In the genomic region with DNA sequence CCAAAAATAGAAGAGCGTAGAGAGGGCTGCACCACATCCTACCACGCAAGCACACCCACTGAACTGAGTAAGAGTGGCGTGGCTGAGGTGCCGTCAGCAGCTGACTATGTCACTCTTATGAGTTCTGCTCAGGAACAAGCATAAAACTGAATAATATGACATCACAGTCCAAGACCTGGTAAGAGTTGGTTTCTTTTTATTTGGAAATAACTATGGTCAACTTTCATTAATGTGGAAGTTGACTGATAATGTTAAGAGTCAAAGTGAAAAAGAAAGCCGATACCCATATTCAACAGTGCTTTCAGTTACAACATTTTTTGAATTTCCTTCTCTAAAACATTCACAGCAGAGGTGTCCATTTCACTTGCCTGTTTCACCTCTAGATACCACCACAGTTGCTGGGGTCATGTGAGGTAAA, we compare ENCODE assay signal across 12 cellular contexts. TPM values are rescaled to one million over a fixed set of nuclear protein-coding genes. Genes with fewer than 3 reads are reported as not detected.
DNase-seq lines count a peak whose midpoint lies in the region; ATAC-seq, FAIRE-seq and TF ChIP-seq lines count a peak whose summit lies in the region.
"Had no signal": no experiment of that assay in that cellular context is flagged by ENCODE, and none has a peak within 500 bp of the region (broad histone marks: within the 10 kb centered on the region; RNA-seq: fewer than 3 reads in every experiment).

No MANE protein-coding gene starts in this region.

- no peak overlapping the region for H3K4me3 Mint-ChIP-seq in mesothelial cell of epicardium

- TF ChIP-seq CTCF in GM12878 (IDR thresholded peaks at IDR 0.05 in 2 of 3, conservative IDR thresholded peaks at IDR 0.05 in 1 of 3; ENCODE audit: control insufficient read depth in 2 of 3, extremely low read depth in 1 of 3, insufficient read depth in 1 of 3, low read depth in 3 of 3, low read length in 3 of 3) (no peak), mesothelial cell of epicardium (IDR thresholded peaks at IDR 0.05; ENCODE audit: unreplicated experiment) (no peak)

- no peak for TF ChIP-seq POLR2A in GM12878 (IDR thresholded peaks at IDR 0.05; ENCODE audit: low read depth, low read length)

- no peak for TF ChIP-seq EP300 in GM12878 (IDR thresholded peaks at IDR 0.05; ENCODE audit: borderline replicate concordance in 1 of 2, control insufficient read depth in 1 of 2, low read depth in 2 of 2, low read length in 2 of 2)

- peak overlapping the region; percentile 57 for H3K27ac ChIP-seq in GM12878 (ENCODE audit: control insufficient read depth, insufficient read depth)
- H3K27ac ChIP-seq: KMS-11, thoracic aorta had no signal

- H4K20me1 ChIP-seq in GM12878 (ENCODE audit: control insufficient read depth, insufficient read depth): no peaks in the 10 kb centered on the region

- 19% methylated on average over 5 of the region's 5 CpGs for WGBS in GM12878 (ENCODE audit: insufficient coverage, insufficient replicate concordance, low lambda C conversion rate, missing lambda C conversion rate)

- H2AFZ ChIP-seq in GM12878 (ENCODE audit: control insufficient read depth, low read depth, low read length): peak overlapping the region; percentile 57; the same call in 1 of the 2 replicates

- in situ Hi-C loops in GM12878 (cut with MboI): no loop called here
- in situ Hi-C loops in KBM-7 (cut with MboI; ENCODE audit: low pct_unique_long_range_greater_than_20kb, low sequenced_read_pairs): no loop called here

- H3K9me3 ChIP-seq in GM12878 (replicated peaks; ENCODE audit: control insufficient read depth, insufficient read depth, low read length): no peaks in the 10 kb centered on the region
- H3K9me3 ChIP-seq: thoracic aorta had no signal

- no peaks in the 10 kb centered on the region for H3K27me3 ChIP-seq in GM12878 (replicated peaks in 1 of 2; ENCODE audit: control insufficient read depth in 2 of 2, insufficient read depth in 2 of 2, low read length in 1 of 2)

- POLR2A ChIA-PET in GM12878 (lab: Charles Lee): interaction anchor here (0.6 kb wide), 1 partner anchor 30 kb away, joined by 3 read pairs; no protein-coding TSS in a partner anchor

- SMC1A ChIA-PET in GM12878 (lab: Charles Lee; ENCODE audit: uncharacterized antibody, unreplicated experiment): interaction anchor here (0.7 to 1.3 kb wide), 6 partner anchors 16 to 105 kb away, joined by 3 to 5 read pairs (median 4); no protein-coding TSS in a partner anchor

- DNase-seq in GM12878 (ENCODE audit: low read depth, low spot score) (peak; percentile 23), NCI-H82 (lab: John Stamatoyannopoulos, UW) (no peak), NCI-H2107 treated with DMSO at 0.1 percent for 48 hours (lab: John Stamatoyannopoulos, UW; ENCODE audit: unreplicated experiment) (no peak), mesothelial cell of epicardium (ENCODE audit: low spot score in 2 of 2, unreplicated experiment in 2 of 2) (no peak), KBM-7 (no peak)
- DNase-seq: SHP77 treated with DMSO at 0.1 percent for 48 hours had no signal

- intact Hi-C loops in GM12878 (cut with micrococcal nuclease; ENCODE audit: unreplicated experiment): no loop called here

- peaks cover 49% of the 10 kb centered on the region for H3K36me3 Mint-ChIP-seq in mesothelial cell of epicardium

- RAD21 ChIA-PET in GM12878 (lab: Charles Lee; ENCODE audit: unreplicated experiment): interaction anchor here (1.5 kb wide), 1 partner anchor 89 kb away, joined by 4 read pairs; no protein-coding TSS in a partner anchor

- no peak for FAIRE-seq in GM12878 (lab: Jason Lieb, UNC)
- FAIRE-seq: astrocyte had no signal

- H3K9me3 Mint-ChIP-seq in mesothelial cell of epicardium: no peaks in the 10 kb centered on the region

- no peak overlapping the region for H3K4me3 ChIP-seq in GM12878
- H3K4me3 ChIP-seq: thoracic aorta had no signal

- peaks cover 0 to 6% of the 10 kb centered on the region in 2 experiments; a peak in 2 of 4 replicates for H3K36me3 ChIP-seq in GM12878 (ENCODE audit: control insufficient read depth in 2 of 2, insufficient read depth in 2 of 2, low read length in 1 of 2)

- no TSS peak for BruUV-seq in GM12878 (replicated peaks; lab: Mats Ljungman, UMichigan)

- H3K79me2 ChIP-seq in GM12878 (ENCODE audit: control insufficient read depth, insufficient read depth, low read length): no peaks in the 10 kb centered on the region

- H3K4me2 ChIP-seq in GM12878 (ENCODE audit: control insufficient read depth, insufficient read depth): peak overlapping the region; percentile 19
- H3K4me2 ChIP-seq: KMS-11 had no signal

- no peak overlapping the region for H3K27ac Mint-ChIP-seq in mesothelial cell of epicardium

- CTCF ChIA-PET in GM12878 (lab: Yijun Ruan, JAX): interaction anchor here (0.7 to 2.3 kb wide), 5 partner anchors 11 to 165 kb away, joined by 3 to 9 read pairs (median 4); no protein-coding TSS in a partner anchor

- H3K4me1 ChIP-seq in GM12878 (ENCODE audit: control insufficient read depth, insufficient read depth, low read length): peaks cover 4% of the 10 kb centered on the region

- H3K4me1 Mint-ChIP-seq in mesothelial cell of epicardium: no peaks in the 10 kb centered on the region

- ATAC-seq in GM18498 (IDR thresholded peaks at IDR 0.05; ENCODE audit: unreplicated experiment): peak; percentile 83
- ATAC-seq in GM19455 (IDR thresholded peaks at IDR 0.05; ENCODE audit: unreplicated experiment): peak; percentile 80
- peak; percentile 72 for ATAC-seq in HG03103 (IDR thresholded peaks at IDR 0.05; ENCODE audit: low read depth, unreplicated experiment)
- ATAC-seq in GM12878: peak; percentile 87

- no peak overlapping the region for H3K9ac ChIP-seq in GM12878 (ENCODE audit: control insufficient read depth, insufficient read depth, low read length)
- H3K9ac ChIP-seq: KMS-11 had no signal

- TF ChIP-seq RAD21 in GM12878 (IDR thresholded peaks at IDR 0.05; ENCODE audit: insufficient read depth, low read depth, low read length): no peak

- H3K27me3 Mint-ChIP-seq in mesothelial cell of epicardium (ENCODE audit: low read depth): no peaks in the 10 kb centered on the region

TF ChIP-seq in GM12878, 131 proteins besides CTCF, POLR2A, EP300 and RAD21:
- TF ChIP-seq CHD4 (IDR thresholded peaks at IDR 0.05) (no peak), CREB1 (IDR thresholded peaks at IDR 0.05; ENCODE audit: low read depth) (peak; percentile 96), ATF7 (IDR thresholded peaks at IDR 0.05; ENCODE audit: low read depth) (peak; percentile 61), RUNX3 (IDR thresholded peaks at IDR 0.05; ENCODE audit: low read length) (0 out of 2 replicates have a peak, but pooled peaks have one; percentile 16), NRF1 (conservative IDR thresholded peaks at IDR 0.05; ENCODE audit: low read depth, low read length) (no peak), SIN3A (IDR thresholded peaks at IDR 0.05; ENCODE audit: low read depth, low read length) (no peak), CREM (IDR thresholded peaks at IDR 0.05; ENCODE audit: low read depth) (peak; percentile 95), JUNB (IDR thresholded peaks at IDR 0.05) (peak; percentile 61), MEF2B (IDR thresholded peaks at IDR 0.05; ENCODE audit: partially characterized antibody, poor library complexity, severe bottlenecking) (peak; percentile 27), RFX5 (IDR thresholded peaks at IDR 0.05; ENCODE audit: low read depth, low read length) (no peak), MEF2A (IDR thresholded peaks at IDR 0.05; ENCODE audit: insufficient read depth, low read depth, low read length) (0 out of 2 replicates have a peak, but pooled peaks have one; percentile 7), POLR2AphosphoS2 (IDR thresholded peaks at IDR 0.05; ENCODE audit: low read depth, low read length) (no peak), ZBED1 (IDR thresholded peaks at IDR 0.05; ENCODE audit: borderline replicate concordance) (no peak), SUPT20H (IDR thresholded peaks at IDR 0.05; ENCODE audit: borderline replicate concordance, control insufficient read depth, low read depth, low read length) (no peak), TCF12 (IDR thresholded peaks at IDR 0.05; ENCODE audit: low read depth, low read length) (no peak)
- TF ChIP-seq, protein P1, sequence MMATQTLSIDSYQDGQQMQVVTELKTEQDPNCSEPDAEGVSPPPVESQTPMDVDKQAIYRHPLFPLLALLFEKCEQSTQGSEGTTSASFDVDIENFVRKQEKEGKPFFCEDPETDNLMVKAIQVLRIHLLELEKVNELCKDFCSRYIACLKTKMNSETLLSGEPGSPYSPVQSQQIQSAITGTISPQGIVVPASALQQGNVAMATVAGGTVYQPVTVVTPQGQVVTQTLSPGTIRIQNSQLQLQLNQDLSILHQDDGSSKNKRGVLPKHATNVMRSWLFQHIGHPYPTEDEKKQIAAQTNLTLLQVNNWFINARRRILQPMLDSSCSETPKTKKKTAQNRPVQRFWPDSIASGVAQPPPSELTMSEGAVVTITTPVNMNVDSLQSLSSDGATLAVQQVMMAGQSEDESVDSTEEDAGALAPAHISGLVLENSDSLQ (IDR thresholded peaks at IDR 0.05): peak; percentile 59; the same call in 1 of the 2 replicates

RNA-seq across cellular contexts. Expression of a gene that starts 44.6 kb away (rescaled TPM):
- total RNA-seq in GM12878 (2013; cell fraction: nucleolus; rRNA removed): 52.0 and 53.8 TPM in 2 replicates
- total RNA-seq in GM12878 (2014; rRNA removed) (19.0 and 21.0 TPM in 2 replicates), GM12878 (2014; rRNA removed; fragmentation: Illumina TruSeq; extraction: Trizol) (21.5 and 23.6 TPM in 2 replicates), GM12878 (2021) (20.8 and 21.4 TPM in 2 replicates), mesothelial cell of epicardium (66.1 to 68.0 TPM (median 67.4 TPM) in 3 replicates)
- 17.8 TPM for polyA plus RNA-seq in GM12878 (2011; ENCODE audit: low read depth)
- polyA plus RNA-seq in GM12878 (2011; rRNA removed) (32.9 and 33.8 TPM in 2 replicates), GM12878 (2014; fragmentation: Illumina TruSeq; extraction: Trizol) (19.8 and 22.2 TPM in 2 replicates), GM12878 (2014; fragmentation: Nextera tagmentation; extraction: Ambion mirVana) (1 to 10 TPM; 4.1 to 4.4 TPM), GM12878 (2014; rRNA removed) (11.6 and 13.0 TPM in 2 replicates), GM12878 (2016; fragmentation: Nextera tagmentation; extraction: Ambion mirVana) (10 to 100 TPM; 17.8 to 19.3 TPM)
- polyA plus RNA-seq in GM12878 (2011; cell fraction: cytosol; rRNA removed): 15.8 and 20.5 TPM in 2 replicates
- polyA plus RNA-seq in GM12878 (2011; cell fraction: nucleus; rRNA removed): 11.3 and 12.0 TPM in 2 replicates
- polyA plus RNA-seq in GM12878 (2012): 15.9 and 18.3 TPM in 2 replicates
- polyA minus RNA-seq in GM12878 (2011; rRNA and poly(A)+ RNA removed): 46.4 and 89.7 TPM in 2 replicates
- 19.4 and 21.2 TPM in 2 replicates for polyA minus RNA-seq in GM12878 (2011; cell fraction: cytosol; rRNA and poly(A)+ RNA removed)
- polyA minus RNA-seq in GM12878 (2011; cell fraction: nucleus; rRNA and poly(A)+ RNA removed): 7.4 and 9.0 TPM in 2 replicates
